23 cellular contexts compared by ENCODE assay signal in genomic region chr14:64463198-64463597, GRCh38. TPM values are rescaled to one million over a fixed set of nuclear protein-coding genes. Genes with fewer than 3 reads are reported as not detected.
DNase-seq lines count a peak whose midpoint lies in the region; ATAC-seq and TF ChIP-seq lines count a peak whose summit lies in the region.
"Had no signal": no experiment of that assay in that cellular context is flagged by ENCODE, and none has a peak within 500 bp of the region (broad histone marks: within the 10 kb centered on the region; RNA-seq: fewer than 3 reads in every experiment).

No MANE protein-coding gene starts in this region.

- POLR2A ChIA-PET in naive thymus-derived CD4-positive, alpha-beta T cell (lab: Charles Lee), result interaction anchor here (0.6 to 2.6 kb wide), 4 partner anchors 33 to 78 kb away, joined by 3 to 17 read pairs (median 3); partner anchors contain the start of genes HSPA2 and ZBTB1

- no peak for ATAC-seq in GM23338
- peak; percentile 73 to 77 for ATAC-seq in stimulated activated naive B cell treated with anti-CD40 and anti-IgM and Interleukin-4, amounts not matched to agents 10 μg/mL and 1 μg/mL and 100 μg/mL, for 72 hours (replicated peaks)
- ATAC-seq in naive thymus-derived CD4-positive, alpha-beta T cell, result no peak
- ATAC-seq: left lung; naive thymus-derived CD8-positive, alpha-beta T cell; Panc1 had no signal

- DNase-seq in activated CD4-positive, alpha-beta T cell treated with anti-CD3 and anti-CD28 coated beads, Interleukin-2, amount 10 ng/mL, durations not matched to agents 24 days and 14 days, result peak; percentile 26
- no peak for DNase-seq in activated CD4-positive, alpha-beta T cell treated with anti-CD3 and anti-CD28 coated beads, Interleukin-2, amount 50 U/mL, for 4 hours
- DNase-seq in GM23338 (ENCODE audit: low spot score) (no peak), NCI-H510A (lab: John Stamatoyannopoulos, UW) (no peak)
- DNase-seq in stimulated activated naive B cell treated with anti-CD40 and anti-IgM and Interleukin-4, amounts not matched to agents 10 μg/mL and 1 μg/mL and 100 μg/mL, for 72 hours, result no peak
- DNase-seq in stimulated activated CD4-positive, alpha-beta T cell treated with anti-CD3 and anti-CD28 coated beads, Interleukin-2, amount 100 ng/mL, for 24 hours, result no peak
- DNase-seq in naive thymus-derived CD4-positive, alpha-beta T cell, result no peak
- DNase-seq: 8988T; activated CD4-positive, alpha-beta T cell treated with anti-CD3 and anti-CD28 coated beads, Interleukin-2, amount 10 ng/mL, durations not matched to agents 7 days and 5 days; activated naive CD8-positive, alpha-beta T cell treated with anti-CD3 and anti-CD28 coated beads for 36 hours; cerebellar nuclear complex; foreskin melanocyte; left lung; naive thymus-derived CD8-positive, alpha-beta T cell; NCI-H1092; NCI-H2029 treated with DMSO at 0.1 percent for 48 hours; stimulated activated CD4-positive, alpha-beta T cell treated with anti-CD3 and anti-CD28 coated beads, Interleukin-4, amount 100 ng/mL, for 4 hours; upper lobe of left lung had no signal

- TF ChIP-seq CTCF in GM23338 (conservative IDR thresholded peaks at IDR 0.05; ENCODE audit: low read depth in 2 of 2), result no peak
- TF ChIP-seq CTCF in OCI-LY3 (IDR thresholded peaks at IDR 0.05; ENCODE audit: low read depth, low read length), result no peak

- H3K27ac ChIP-seq in GM23338 (ENCODE audit: low read depth), result no peak overlapping the region
- peak overlapping the region; percentile 15 for H3K27ac ChIP-seq in OCI-LY3 (ENCODE audit: low read length)
- H3K27ac ChIP-seq in naive thymus-derived CD4-positive, alpha-beta T cell (ENCODE audit: low read depth, low read length), result no peak overlapping the region
- H3K27ac ChIP-seq: hepatocyte, left lung, SK-N-MC, upper lobe of left lung had no signal

- intact Hi-C loops in activated CD4-positive, alpha-beta T cell treated with anti-CD3 and anti-CD28 coated beads, Interleukin-2, amount 10 ng/mL, durations not matched to agents 24 days and 14 days (cut with micrococcal nuclease), result no loop called here
- intact Hi-C loops in naive thymus-derived CD4-positive, alpha-beta T cell (cut with micrococcal nuclease), result loop anchor here in 1 of 2 donors (5.0 kb wide), 1 partner anchor 76 kb away; the partner anchor contains the start of gene MTHFD1

- H4K20me1 ChIP-seq in GM23338 (replicated peaks; ENCODE audit: insufficient read depth) (peaks cover 3% of the 10 kb centered on the region; the same call in 1 of the 2 replicates), OCI-LY3 (ENCODE audit: insufficient read depth, low read length) (peaks cover 10% of the 10 kb centered on the region)

- H3K36me3 Mint-ChIP-seq in activated CD4-positive, alpha-beta T cell treated with anti-CD3 and anti-CD28 coated beads, Interleukin-2, amount 10 ng/mL, durations not matched to agents 24 days and 14 days (ENCODE audit: low read depth), result peaks cover 41% of the 10 kb centered on the region
- H3K36me3 Mint-ChIP-seq in GM23338 (ENCODE audit: low read depth), result peaks cover 29% of the 10 kb centered on the region
- peaks cover 22 to 48% of the 10 kb centered on the region in 2 donors for H3K36me3 Mint-ChIP-seq in stimulated activated naive B cell treated with anti-CD40 and anti-IgM and Interleukin-4, amounts not matched to agents 10 μg/mL and 1 μg/mL and 100 μg/mL, for 72 hours
- peaks cover 0 to 15% (median 7%) of the 10 kb centered on the region in 5 donors for H3K36me3 Mint-ChIP-seq in naive thymus-derived CD4-positive, alpha-beta T cell

- H3K36me3 ChIP-seq in GM23338 (ENCODE audit: insufficient read depth), result peaks cover 18% of the 10 kb centered on the region
- H3K36me3 ChIP-seq in OCI-LY3 (replicated peaks; ENCODE audit: low read depth, low read length), result peaks cover 37% of the 10 kb centered on the region
- H3K36me3 ChIP-seq in naive thymus-derived CD4-positive, alpha-beta T cell (ENCODE audit: control insufficient read depth in 2 of 3, insufficient read depth in 3 of 3, low read length in 3 of 3), result no peaks in the 10 kb centered on the region

- H3K27me3 ChIP-seq in GM23338 (ENCODE audit: insufficient read depth) (peaks cover 11% of the 10 kb centered on the region; the same call in 1 of the 2 replicates), OCI-LY3 (ENCODE audit: low read depth, low read length) (no peaks in the 10 kb centered on the region)
- H3K27me3 ChIP-seq in naive thymus-derived CD4-positive, alpha-beta T cell (ENCODE audit: control insufficient read depth in 2 of 2, insufficient read depth in 2 of 2, low read length in 2 of 2), result no peaks in the 10 kb centered on the region
- H3K27me3 ChIP-seq: hepatocyte had no signal

- no peak overlapping the region for H3K27ac Mint-ChIP-seq in activated CD4-positive, alpha-beta T cell treated with anti-CD3 and anti-CD28 coated beads, Interleukin-2, amount 10 ng/mL, durations not matched to agents 24 days and 14 days
- H3K27ac Mint-ChIP-seq in GM23338, result no peak overlapping the region
- H3K27ac Mint-ChIP-seq in stimulated activated naive B cell treated with anti-CD40 and anti-IgM and Interleukin-4, amounts not matched to agents 10 μg/mL and 1 μg/mL and 100 μg/mL, for 72 hours, result peak overlapping the region; percentile 75
- peak overlapping the region in 1 of 9 donors; percentile 40 for H3K27ac Mint-ChIP-seq in naive thymus-derived CD4-positive, alpha-beta T cell
- H3K27ac Mint-ChIP-seq: activated CD4-positive, alpha-beta T cell treated with anti-CD3 and anti-CD28 coated beads, Interleukin-2, amount 10 ng/mL, durations not matched to agents 7 days and 5 days; activated naive CD8-positive, alpha-beta T cell treated with anti-CD3 and anti-CD28 coated beads for 36 hours; activated T-helper 2 cell treated with anti-CD3 and anti-CD28 coated beads, Interferon-gamma antibody, Interleukin-2, Interleukin-4, amounts not matched to agents 10 μg/mL and 5 μg/mL and 100 μg/mL, durations not matched to agents 14 hours and 24 hours and 36 hours had no signal

- H3K4me3 Mint-ChIP-seq in activated CD4-positive, alpha-beta T cell treated with anti-CD3 and anti-CD28 coated beads, Interleukin-2, amount 10 ng/mL, durations not matched to agents 24 days and 14 days, result no peak overlapping the region
- no peak overlapping the region for H3K4me3 Mint-ChIP-seq in GM23338
- peak overlapping the region; percentile 41 to 62 for H3K4me3 Mint-ChIP-seq in stimulated activated naive B cell treated with anti-CD40 and anti-IgM and Interleukin-4, amounts not matched to agents 10 μg/mL and 1 μg/mL and 100 μg/mL, for 72 hours
- H3K4me3 Mint-ChIP-seq in naive thymus-derived CD4-positive, alpha-beta T cell, result no peak overlapping the region
- H3K4me3 Mint-ChIP-seq: activated CD4-positive, alpha-beta T cell treated with anti-CD3 and anti-CD28 coated beads, Interleukin-2, amount 10 ng/mL, durations not matched to agents 7 days and 5 days; activated naive CD8-positive, alpha-beta T cell treated with anti-CD3 and anti-CD28 coated beads for 36 hours had no signal

- peaks cover 39% of the 10 kb centered on the region for H3K4me1 Mint-ChIP-seq in activated CD4-positive, alpha-beta T cell treated with anti-CD3 and anti-CD28 coated beads, Interleukin-2, amount 10 ng/mL, durations not matched to agents 24 days and 14 days
- H3K4me1 Mint-ChIP-seq in GM23338, result peaks cover 11% of the 10 kb centered on the region; the same call in 2 of the 3 replicates
- peaks cover 41 to 75% of the 10 kb centered on the region in 2 donors for H3K4me1 Mint-ChIP-seq in stimulated activated naive B cell treated with anti-CD40 and anti-IgM and Interleukin-4, amounts not matched to agents 10 μg/mL and 1 μg/mL and 100 μg/mL, for 72 hours
- peaks cover 23 to 53% (median 36%) of the 10 kb centered on the region in 7 donors for H3K4me1 Mint-ChIP-seq in naive thymus-derived CD4-positive, alpha-beta T cell

- H3K4me3 ChIP-seq in GM23338, result no peak overlapping the region
- H3K4me3 ChIP-seq in OCI-LY3 (ENCODE audit: low read length), result no peak overlapping the region
- H3K4me3 ChIP-seq in naive thymus-derived CD4-positive, alpha-beta T cell (ENCODE audit: low read length), result no peak overlapping the region
- H3K4me3 ChIP-seq: hepatocyte, left lung, SK-N-MC, upper lobe of left lung had no signal

- H3K27me3 Mint-ChIP-seq in activated CD4-positive, alpha-beta T cell treated with anti-CD3 and anti-CD28 coated beads, Interleukin-2, amount 10 ng/mL, durations not matched to agents 24 days and 14 days, result peaks cover 5% of the 10 kb centered on the region
- H3K27me3 Mint-ChIP-seq in GM23338 (ENCODE audit: insufficient read depth, low read depth, poor library complexity), result peaks cover 5% of the 10 kb centered on the region
- no peaks in the 10 kb centered on the region for H3K27me3 Mint-ChIP-seq in stimulated activated naive B cell treated with anti-CD40 and anti-IgM and Interleukin-4, amounts not matched to agents 10 μg/mL and 1 μg/mL and 100 μg/mL, for 72 hours
- H3K27me3 Mint-ChIP-seq in naive thymus-derived CD4-positive, alpha-beta T cell, result peaks cover 0 to 3% (median 0%) of the 10 kb centered on the region in 5 donors
- H3K27me3 Mint-ChIP-seq: activated CD4-positive, alpha-beta T cell treated with anti-CD3 and anti-CD28 coated beads, Interleukin-2, amount 10 ng/mL, durations not matched to agents 7 days and 5 days; activated naive CD8-positive, alpha-beta T cell treated with anti-CD3 and anti-CD28 coated beads for 36 hours; naive thymus-derived CD8-positive, alpha-beta T cell had no signal

- no peak overlapping the region for H3K9ac ChIP-seq in OCI-LY3 (ENCODE audit: low read length)

- H3K79me2 ChIP-seq in GM23338 (replicated peaks; ENCODE audit: insufficient read depth) (no peaks in the 10 kb centered on the region), OCI-LY3 (ENCODE audit: low read length) (no peaks in the 10 kb centered on the region)
- H3K79me2 ChIP-seq: hepatocyte had no signal

- H3K4me1 ChIP-seq in GM23338 (ENCODE audit: insufficient read depth), result 0 out of 2 replicates have a peak, but pooled peaks cover 4% of the 10 kb centered on the region
- H3K4me1 ChIP-seq in OCI-LY3 (ENCODE audit: low read length), result peaks cover 60% of the 10 kb centered on the region
- H3K4me1 ChIP-seq in naive thymus-derived CD4-positive, alpha-beta T cell (ENCODE audit: control insufficient read depth in 2 of 2, insufficient read depth in 2 of 2, low read length in 2 of 2), result peaks cover 12 to 16% of the 10 kb centered on the region in 2 donors

- no peaks in the 10 kb centered on the region for H3K9me3 ChIP-seq in OCI-LY3 (ENCODE audit: insufficient read depth, low read length)
- H3K9me3 ChIP-seq in naive thymus-derived CD4-positive, alpha-beta T cell (ENCODE audit: control insufficient read depth in 2 of 3, low read length in 3 of 3), result no peaks in the 10 kb centered on the region
- H3K9me3 ChIP-seq: left lung, upper lobe of left lung had no signal

- no peaks in the 10 kb centered on the region for H3K9me3 Mint-ChIP-seq in activated CD4-positive, alpha-beta T cell treated with anti-CD3 and anti-CD28 coated beads, Interleukin-2, amount 10 ng/mL, durations not matched to agents 24 days and 14 days
- H3K9me3 Mint-ChIP-seq in GM23338, result no peaks in the 10 kb centered on the region
- no peaks in the 10 kb centered on the region for H3K9me3 Mint-ChIP-seq in stimulated activated naive B cell treated with anti-CD40 and anti-IgM and Interleukin-4, amounts not matched to agents 10 μg/mL and 1 μg/mL and 100 μg/mL, for 72 hours
- H3K9me3 Mint-ChIP-seq in naive thymus-derived CD4-positive, alpha-beta T cell, result peaks cover 0 to 1% (median 0%) of the 10 kb centered on the region in 11 donors
- H3K9me3 Mint-ChIP-seq: activated CD4-positive, alpha-beta T cell treated with anti-CD3 and anti-CD28 coated beads, Interleukin-2, amount 10 ng/mL, durations not matched to agents 7 days and 5 days; activated naive CD8-positive, alpha-beta T cell treated with anti-CD3 and anti-CD28 coated beads for 36 hours; activated T-helper 2 cell treated with anti-CD3 and anti-CD28 coated beads, Interferon-gamma antibody, Interleukin-2, Interleukin-4, amounts not matched to agents 10 μg/mL and 5 μg/mL and 100 μg/mL, durations not matched to agents 14 hours and 24 hours and 36 hours; naive thymus-derived CD8-positive, alpha-beta T cell had no signal

- no peak overlapping the region for H2AFZ ChIP-seq in GM23338
- no peak overlapping the region for H2AFZ ChIP-seq in OCI-LY3 (ENCODE audit: low read depth, low read length)
- H2AFZ ChIP-seq: hepatocyte had no signal

- CTCF ChIA-PET in naive thymus-derived CD4-positive, alpha-beta T cell (lab: Charles Lee), result interaction anchor here (0.7 to 2.5 kb wide), 5 partner anchors 10 to 805 kb away, joined by 3 to 5 read pairs (median 4); no protein-coding TSS in a partner anchor

- H3F3A ChIP-seq in GM23338 (replicated peaks; ENCODE audit: low read depth), result peaks cover 29% of the 10 kb centered on the region

- no peak overlapping the region for H3K4me2 ChIP-seq in GM23338
- peak overlapping the region; percentile 39 for H3K4me2 ChIP-seq in OCI-LY3 (ENCODE audit: low read length)
- H3K4me2 ChIP-seq: hepatocyte had no signal

- H3K9me2 ChIP-seq in GM23338 (ENCODE audit: insufficient read depth), result no peaks in the 10 kb centered on the region

RNA-seq across cellular contexts. Expression of gene AKAP5, which starts 2.1 kb away (rescaled TPM):
- total RNA-seq in activated CD4-positive, alpha-beta T cell treated with anti-CD3 and anti-CD28 coated beads, Interleukin-2, amount 10 ng/mL, durations not matched to agents 24 days and 14 days, result 0.90 and 0.98 TPM in 2 replicates
- 3.2 and 3.4 TPM in 2 replicates for total RNA-seq in GM23338 (2014; rRNA removed; shearing (Covaris generic))
- polyA plus RNA-seq in GM23338 (2016; fragmentation: Nextera tagmentation; extraction: Ambion mirVana), result 1.0 and 1.2 TPM in 2 replicates
- 1 to 10 TPM in 1 of 5 experiments, under 1 TPM in 4; 0.11 to 1.7 (median 0.13) TPM for total RNA-seq in naive thymus-derived CD4-positive, alpha-beta T cell
- under 1 TPM in 1 of 2 donors, not detected in 1; 0.03 TPM for polyA plus RNA-seq in naive thymus-derived CD4-positive, alpha-beta T cell

RNA-seq across cellular contexts. Expression of gene ZBTB25, which starts 40.4 kb away (rescaled TPM):
- total RNA-seq in activated CD4-positive, alpha-beta T cell treated with anti-CD3 and anti-CD28 coated beads, Interleukin-2, amount 10 ng/mL, durations not matched to agents 24 days and 14 days, result 21.8 and 22.2 TPM in 2 replicates
- 8.0 and 8.9 TPM in 2 replicates for total RNA-seq in GM23338 (2014; rRNA removed; shearing (Covaris generic))
- polyA plus RNA-seq in GM23338 (2016; fragmentation: Nextera tagmentation; extraction: Ambion mirVana), result 4.1 and 5.8 TPM in 2 replicates
- total RNA-seq in naive thymus-derived CD4-positive, alpha-beta T cell, result 10 to 100 TPM; 37.6 to 88.0 (median 60.6) TPM
- 10 to 100 TPM; 30.5 to 35.6 TPM for polyA plus RNA-seq in naive thymus-derived CD4-positive, alpha-beta T cell

RNA-seq across cellular contexts. Expression of gene ZBTB1, which starts 41.4 kb away (rescaled TPM):
- total RNA-seq in activated CD4-positive, alpha-beta T cell treated with anti-CD3 and anti-CD28 coated beads, Interleukin-2, amount 10 ng/mL, durations not matched to agents 24 days and 14 days, result 45.4 and 46.5 TPM in 2 replicates
- total RNA-seq in GM23338 (2014; rRNA removed; shearing (Covaris generic)), result 32.5 and 33.0 TPM in 2 replicates
- polyA plus RNA-seq in GM23338 (2016; fragmentation: Nextera tagmentation; extraction: Ambion mirVana), result 10.3 and 11.2 TPM in 2 replicates
- total RNA-seq in naive thymus-derived CD4-positive, alpha-beta T cell, result 100 to 1,000 TPM in 2 of 5 experiments, 10 to 100 TPM in 3; 97.1 to 119 (median 98.4) TPM
- polyA plus RNA-seq in naive thymus-derived CD4-positive, alpha-beta T cell, result 10 to 100 TPM; 42.4 to 49.7 TPM

Comparison
In these comparisons a context has a peak if more than half of its experiments do, and no peak if none do; other contexts are left out.
1. H3K4me3 Mint-ChIP-seq: peak in stimulated activated naive B cell treated with anti-CD40 and anti-IgM and Interleukin-4, amounts not matched to agents 10 μg/mL and 1 μg/mL and 100 μg/mL, for 72 hours (2 of 2); none in activated CD4-positive, alpha-beta T cell treated with anti-CD3 and anti-CD28 coated beads, Interleukin-2, amount 10 ng/mL, durations not matched to agents 24 days and 14 days (single experiment), GM23338 (single experiment) and naive thymus-derived CD4-positive, alpha-beta T cell (0 of 10).
2. ATAC-seq: peak in stimulated activated naive B cell treated with anti-CD40 and anti-IgM and Interleukin-4, amounts not matched to agents 10 μg/mL and 1 μg/mL and 100 μg/mL, for 72 hours (2 of 2); none in GM23338 (single experiment) and naive thymus-derived CD4-positive, alpha-beta T cell (single experiment).